In genomic region chrX:96183843-96184242, GRCh38 we compare ENCODE assay signal across 12 cellular contexts.
DNase-seq lines count a peak whose midpoint lies in the region; ATAC-seq and TF ChIP-seq lines count a peak whose summit lies in the region.
"Had no signal": no experiment of that assay in that cellular context is flagged by ENCODE, and none has a peak within 500 bp of the region (broad histone marks: within the 10 kb centered on the region; RNA-seq: fewer than 3 reads in every experiment).

No MANE protein-coding gene starts in this region.

- ATAC-seq in GM21515 (IDR thresholded peaks at IDR 0.05; ENCODE audit: unreplicated experiment) (no peak), GM18861 (IDR thresholded peaks at IDR 0.05; ENCODE audit: unreplicated experiment) (no peak), heart left ventricle (no peak)
- ATAC-seq: stimulated activated memory B cell treated with anti-CD40 and anti-IgM and Interleukin-4, amounts not matched to agents 10 μg/mL and 1 μg/mL and 100 μg/mL, for 72 hours had no signal

- H3K9ac ChIP-seq in MM.1S (ENCODE audit: low read length) (no peak overlapping the region), neural cell (ENCODE audit: low read length) (no peak overlapping the region)

- H4K20me1 ChIP-seq in MM.1S (ENCODE audit: insufficient read depth, low read length), result no peaks in the 10 kb centered on the region
- no peaks in the 10 kb centered on the region for H4K20me1 ChIP-seq in neural cell (ENCODE audit: insufficient read depth)

- DNase-seq in DMS53 (lab: John Stamatoyannopoulos, UW), result peak; percentile 52
- peak; percentile 24 for DNase-seq in MM.1S
- no peak for DNase-seq in dorsolateral prefrontal cortex
- DNase-seq in stimulated activated CD4-positive, alpha-beta T cell treated with anti-CD3 and anti-CD28 coated beads, Interleukin-2, amount 100 ng/mL, for 48 hours, result no peak
- no peak for DNase-seq in heart left ventricle
- DNase-seq: NCI-H2107 had no signal

- intact Hi-C loops in dorsolateral prefrontal cortex (cut with DNase I) (no loop called here), heart left ventricle (cut with DNase I) (loop anchor here in 1 of 10 donors (10.0 kb wide), 1 partner anchor 419 kb away; no protein-coding TSS in a partner anchor)

- H2AFZ ChIP-seq in MM.1S (ENCODE audit: low read length) (no peak overlapping the region), neural cell (ENCODE audit: low read depth, low read length) (no peak overlapping the region)

- H3F3A ChIP-seq in MM.1S (ENCODE audit: insufficient read depth, low read length), result no peaks in the 10 kb centered on the region
- H3F3A ChIP-seq in neural cell (ENCODE audit: insufficient read depth, low read length, poor library complexity, severe bottlenecking), result no peaks in the 10 kb centered on the region

- peak; percentile 35 for TF ChIP-seq RAD21 in neural cell (conservative IDR thresholded peaks at IDR 0.05)

- TF ChIP-seq EP300 in neural cell (conservative IDR thresholded peaks at IDR 0.05; ENCODE audit: poor library complexity, severe bottlenecking), result peak; percentile 27

- H3K36me3 ChIP-seq in MM.1S (replicated peaks; ENCODE audit: insufficient read depth, low read length) (no peaks in the 10 kb centered on the region), neural cell (ENCODE audit: insufficient read depth, low read length) (no peaks in the 10 kb centered on the region), heart left ventricle (no peaks in the 10 kb centered on the region)

- H3K9me3 ChIP-seq in MM.1S (replicated peaks; ENCODE audit: insufficient read depth, low read length) (no peaks in the 10 kb centered on the region), neural cell (ENCODE audit: low read length) (no peaks in the 10 kb centered on the region), heart left ventricle (no peaks in the 10 kb centered on the region)

- H3K4me1 ChIP-seq in MM.1S (ENCODE audit: low read length), result 0 out of 2 replicates have a peak, but pooled peaks cover 7% of the 10 kb centered on the region
- H3K4me1 ChIP-seq in heart left ventricle, result no peaks in the 10 kb centered on the region

- no peak overlapping the region for H3K27ac ChIP-seq in MM.1S (ENCODE audit: low read length)
- H3K27ac ChIP-seq in dorsolateral prefrontal cortex, result no peak overlapping the region
- H3K27ac ChIP-seq in neural cell (ENCODE audit: low read length), result no peak overlapping the region
- H3K27ac ChIP-seq in heart left ventricle, result no peak overlapping the region
- H3K27ac ChIP-seq: coronary artery, skin epidermis had no signal

- H3K4me2 ChIP-seq in MM.1S (ENCODE audit: low read depth, low read length) (no peak overlapping the region), neural cell (ENCODE audit: low read length) (no peak overlapping the region)

- WGBS in heart left ventricle, 4 donors, result 38 to 48% (median 40%) methylated on average over 3 of the region's 3 CpGs

- no peak for TF ChIP-seq POLR2A in heart left ventricle (IDR thresholded peaks at IDR 0.05)

- H3K27me3 ChIP-seq in MM.1S (replicated peaks; ENCODE audit: insufficient read depth, low read length) (no peaks in the 10 kb centered on the region), dorsolateral prefrontal cortex (peaks cover 0 to 69% (median 17%) of the 10 kb centered on the region in 45 donors), neural cell (ENCODE audit: insufficient read depth, low read depth, low read length) (no peaks in the 10 kb centered on the region), heart left ventricle (no peaks in the 10 kb centered on the region)

- H3K4me3 ChIP-seq in MM.1S (ENCODE audit: low read length), result no peak overlapping the region
- no peak overlapping the region for H3K4me3 ChIP-seq in dorsolateral prefrontal cortex
- no peak overlapping the region for H3K4me3 ChIP-seq in neural cell (ENCODE audit: low read length)
- H3K4me3 ChIP-seq in heart left ventricle, result no peak overlapping the region
- H3K4me3 ChIP-seq: coronary artery, skin epidermis had no signal

- peak; percentile 42 for TF ChIP-seq CTCF in MM.1S (IDR thresholded peaks at IDR 0.05; ENCODE audit: low read length)
- TF ChIP-seq CTCF in dorsolateral prefrontal cortex (IDR thresholded peaks at IDR 0.05 in 54 of 56, conservative IDR thresholded peaks at IDR 0.05 in 2 of 56; ENCODE audit: low read depth in 1 of 56, partially characterized antibody in 56 of 56), result peak in 40 of 56 donors; percentile 7 to 58 (median 30)
- peak; percentile 44 for TF ChIP-seq CTCF in neural cell (IDR thresholded peaks at IDR 0.05; ENCODE audit: poor library complexity, severe bottlenecking)
- peak in 6 of 12 donors; percentile 6 to 34 (median 28) for TF ChIP-seq CTCF in heart left ventricle (IDR thresholded peaks at IDR 0.05)

- H3K9me2 ChIP-seq in MM.1S (replicated peaks; ENCODE audit: insufficient read depth, low read length), result no peaks in the 10 kb centered on the region
- no peaks in the 10 kb centered on the region for H3K9me2 ChIP-seq in neural cell (ENCODE audit: insufficient read depth, low read length)

- no peaks in the 10 kb centered on the region for H3K79me2 ChIP-seq in MM.1S (ENCODE audit: low read length)
- H3K79me2 ChIP-seq in neural cell (replicated peaks; ENCODE audit: insufficient read depth, low read length), result no peaks in the 10 kb centered on the region

TF ChIP-seq in neural cell, 6 proteins besides CTCF, POLR2A, EP300 and RAD21:
- TF ChIP-seq REST (IDR thresholded peaks at IDR 0.05; ENCODE audit: borderline replicate concordance), result no peak
- TF ChIP-seq EZH2 (IDR thresholded peaks at IDR 0.05; ENCODE audit: borderline replicate concordance, insufficient read depth, low read length, poor library complexity, severe bottlenecking), result no peak
- no peak for TF ChIP-seq TAF1 (IDR thresholded peaks at IDR 0.05; ENCODE audit: low read depth)
- TF ChIP-seq MXI1 (conservative IDR thresholded peaks at IDR 0.05; ENCODE audit: poor library complexity, severe bottlenecking), result no peak
- peak; percentile 61 for TF ChIP-seq POLR2AphosphoS5 (IDR thresholded peaks at IDR 0.05)
- peak; percentile 30 for TF ChIP-seq SMC3 (conservative IDR thresholded peaks at IDR 0.05; ENCODE audit: poor library complexity)
TF ChIP-seq in neural cell: peak in this region for 2.

Comparison
In these comparisons a context has a peak if more than half of its experiments do, and no peak if none do; other contexts are left out.
1. DNase-seq: peak in DMS53 (single experiment) and MM.1S (single experiment); none in dorsolateral prefrontal cortex (0 of 10), stimulated activated CD4-positive, alpha-beta T cell treated with anti-CD3 and anti-CD28 coated beads, Interleukin-2, amount 100 ng/mL, for 48 hours (0 of 2) and heart left ventricle (0 of 5).